Comparison of ENCODE assay signal across 10 cellular contexts in genomic region chr14:73725116-73726024, GRCh38. TPM values are rescaled to one million over a fixed set of nuclear protein-coding genes. Genes with fewer than 3 reads are reported as not detected.
DNase-seq lines count a peak whose midpoint lies in the region; ATAC-seq and TF ChIP-seq lines count a peak whose summit lies in the region.
"Had no signal": no experiment of that assay in that cellular context is flagged by ENCODE, and none has a peak within 500 bp of the region (broad histone marks: within the 10 kb centered on the region; RNA-seq: fewer than 3 reads in every experiment).

No MANE protein-coding gene starts in this region.

- H3K79me2 ChIP-seq in mammary epithelial cell (ENCODE audit: insufficient read depth, low read length), result peaks cover 64% of the 10 kb centered on the region

- peaks cover 40% of the 10 kb centered on the region for H3K4me1 ChIP-seq in A673 (ENCODE audit: insufficient read depth, low read length, poor library complexity, severe bottlenecking)
- peaks cover 48% of the 10 kb centered on the region for H3K4me1 ChIP-seq in mammary epithelial cell (ENCODE audit: insufficient read depth, low read length)

- H3K27ac ChIP-seq in A673 (ENCODE audit: low read depth, low read length, poor library complexity, severe bottlenecking) (peak overlapping the region; percentile 78), mammary epithelial cell (ENCODE audit: insufficient read depth, low read depth, low read length) (peak overlapping the region; percentile 61)

- no peaks in the 10 kb centered on the region for H4K20me1 ChIP-seq in mammary epithelial cell (ENCODE audit: insufficient read depth, low read length)

- no peak for ATAC-seq in HG03439 (IDR thresholded peaks at IDR 0.05; ENCODE audit: unreplicated experiment)
- no peak for ATAC-seq in GM18907 (IDR thresholded peaks at IDR 0.05; ENCODE audit: unreplicated experiment)

- H3K36me3 ChIP-seq in A673 (ENCODE audit: insufficient read depth, low read length, poor library complexity, severe bottlenecking) (peaks cover 64% of the 10 kb centered on the region), mammary epithelial cell (ENCODE audit: insufficient read depth, low read length) (peaks cover 48% of the 10 kb centered on the region)

- DNase-seq in A673 (ENCODE audit: low spot score) (peak; percentile 55), HT1080 (ENCODE audit: low read depth) (peak; percentile 68), mammary epithelial cell (no peak), globus pallidus (ENCODE audit: low spot score) (no peak), C1 segment of cervical spinal cord (lab: John Stamatoyannopoulos, UW) (no peak)
- DNase-seq: GF-D8 had no signal

- dilution Hi-C loops in mammary epithelial cell (cut with HindIII; ENCODE audit: low sequenced_read_pairs), result no loop called here

- CTCF ChIA-PET in A673 (lab: Charles Lee), result interaction anchor here (1.0 kb wide), 1 partner anchor 32 kb away, joined by 3 read pairs; no protein-coding TSS in a partner anchor
- CTCF ChIA-PET in mammary epithelial cell (lab: Charles Lee; ENCODE audit: low non-redundant PET), result interaction anchor here (0.6 kb wide), 1 partner anchor 892 kb away, joined by 4 read pairs; no protein-coding TSS in a partner anchor

- 77% methylated on average over 7 of the region's 8 CpGs for WGBS in mammary epithelial cell (ENCODE audit: low coverage, missing lambda C conversion rate)

- H3K4me1 Mint-ChIP-seq in nephron, result peaks cover 50% of the 10 kb centered on the region

- no peak overlapping the region for H3K4me3 ChIP-seq in A673 (ENCODE audit: low read depth, low read length, poor library complexity, severe bottlenecking)
- no peak overlapping the region for H3K4me3 ChIP-seq in mammary epithelial cell (replicated peaks in 1 of 3; ENCODE audit: insufficient read depth in 1 of 3, low read depth in 2 of 3, low read length in 3 of 3)

- no peaks in the 10 kb centered on the region for H3K9me3 Mint-ChIP-seq in nephron
- H3K9me3 Mint-ChIP-seq: central memory CD8-positive, alpha-beta T cell had no signal

- no TSS peak for BruUV-seq in A673 (replicated peaks; lab: Mats Ljungman, UMichigan)
- no TSS peak for BruUV-seq in mammary epithelial cell (replicated peaks; lab: Mats Ljungman, UMichigan)

- no peaks in the 10 kb centered on the region for H3K9me3 ChIP-seq in A673 (ENCODE audit: low read depth, low read length, poor library complexity, severe bottlenecking)
- H3K9me3 ChIP-seq in mammary epithelial cell (replicated peaks; ENCODE audit: insufficient read depth, low read length), result no peaks in the 10 kb centered on the region

- peak overlapping the region; percentile 12 for H3K9ac ChIP-seq in mammary epithelial cell (ENCODE audit: insufficient read depth, low read length)

- POLR2A ChIA-PET in A673 (lab: Charles Lee; ENCODE audit: low non-redundant PET), result no interaction called here

- intact Hi-C loops in A673 (cut with micrococcal nuclease; ENCODE audit: unreplicated experiment), result loop anchor here (2.0 kb wide), 1 partner anchor 99 kb away; no protein-coding TSS in a partner anchor
- intact Hi-C loops in mammary epithelial cell (cut with micrococcal nuclease), result loop anchor here (5.0 to 10.0 kb wide), 2 partner anchors 162 to 309 kb away; partner anchors contain the start of gene ZNF410

- H3K27me3 ChIP-seq in A673 (replicated peaks; ENCODE audit: insufficient read depth, low read depth, low read length, poor library complexity), result no peaks in the 10 kb centered on the region
- H3K27me3 ChIP-seq in mammary epithelial cell (ENCODE audit: insufficient read depth, low read length), result no peaks in the 10 kb centered on the region

- peaks cover 65% of the 10 kb centered on the region for H3K36me3 Mint-ChIP-seq in nephron (ENCODE audit: low read depth)

- in situ Hi-C loops in mammary epithelial cell (cut with MboI; ENCODE audit: low sequenced_read_pairs in 2 of 2), result no loop called here

- H3K4me2 ChIP-seq in mammary epithelial cell (ENCODE audit: insufficient read depth, low read depth, low read length), result no peak overlapping the region

- H3K4me3 Mint-ChIP-seq in nephron, result no peak overlapping the region
- H3K4me3 Mint-ChIP-seq: central memory CD8-positive, alpha-beta T cell had no signal

- peak overlapping the region; percentile 87 to 92 (median 91) for H3K27ac Mint-ChIP-seq in nephron

- H2AFZ ChIP-seq in mammary epithelial cell (ENCODE audit: low read depth, low read length), result no peak overlapping the region

- TF ChIP-seq CTCF in A673 (conservative IDR thresholded peaks at IDR 0.05; ENCODE audit: low read depth, low read length) (no peak), mammary epithelial cell (conservative IDR thresholded peaks at IDR 0.05 in 1 of 2, IDR thresholded peaks at IDR 0.05 in 1 of 2; ENCODE audit: extremely low read depth in 1 of 2, insufficient read depth in 1 of 2, low read depth in 1 of 2, low read length in 2 of 2) (no peak), nephron (IDR thresholded peaks at IDR 0.05; ENCODE audit: unreplicated experiment in 3 of 3) (no peak)

- no peaks in the 10 kb centered on the region for H3K27me3 Mint-ChIP-seq in nephron (ENCODE audit: low read depth)
- H3K27me3 Mint-ChIP-seq: central memory CD8-positive, alpha-beta T cell had no signal

RNA-seq across cellular contexts. Expression of gene PNMA1, which starts 11.2 kb away (rescaled TPM):
- total RNA-seq in A673 (2021), result 48.8 and 51.4 TPM in 2 replicates
- total RNA-seq in HT1080 (2014; rRNA removed; shearing (Covaris generic)), result 10.2 and 12.1 TPM in 2 replicates
- polyA plus RNA-seq in HT1080 (2015; cell fraction: cytosol; rRNA removed), result 44.2 and 45.3 TPM in 2 replicates
- polyA plus RNA-seq in HT1080 (2015; cell fraction: nucleus; rRNA removed), result 38.4 and 39.5 TPM in 2 replicates
- 10 to 100 TPM; 15.7 to 30.5 TPM for total RNA-seq in mammary epithelial cell
- 17.0 TPM for polyA plus RNA-seq in mammary epithelial cell
- 33.6 TPM for polyA minus RNA-seq in mammary epithelial cell

Comparison
In these comparisons a context has a peak if more than half of its experiments do, and no peak if none do; other contexts are left out.
1. DNase-seq: peak in A673 (single experiment) and HT1080 (single experiment); none in mammary epithelial cell (single experiment), globus pallidus (single experiment) and C1 segment of cervical spinal cord (0 of 14).